ENCODE assay signal across 8 cellular contexts in genomic region chr21:34614443-34614692, GRCh38. TPM values are rescaled to one million over a fixed set of nuclear protein-coding genes. Genes with fewer than 3 reads are reported as not detected.
DNase-seq lines count a peak whose midpoint lies in the region; ATAC-seq, FAIRE-seq and TF ChIP-seq lines count a peak whose summit lies in the region.

No MANE protein-coding gene starts in this region.

- H3K79me2 ChIP-seq in parathyroid adenoma, result no peaks in the 10 kb centered on the region

- H3K27ac Mint-ChIP-seq in endothelial cell (ENCODE audit: unreplicated experiment), result no peak overlapping the region

- no peak for FAIRE-seq in D721Med (lab: Jason Lieb, UNC)

- H3K9me3 ChIP-seq in NT2/D1 (ENCODE audit: insufficient read depth, low read length), result no peaks in the 10 kb centered on the region
- no peaks in the 10 kb centered on the region for H3K9me3 ChIP-seq in parathyroid adenoma (ENCODE audit: control insufficient read depth, low read length)

- peaks cover 9% of the 10 kb centered on the region for H3K4me1 Mint-ChIP-seq in endothelial cell (ENCODE audit: unreplicated experiment)

- peak overlapping the region; percentile 92 for H3K4me3 Mint-ChIP-seq in endothelial cell (ENCODE audit: unreplicated experiment)

- H3K4me2 ChIP-seq in parathyroid adenoma (ENCODE audit: low read length), result peak overlapping the region; percentile 66

- ATAC-seq in GM18858 (IDR thresholded peaks at IDR 0.05; ENCODE audit: unreplicated experiment), result no peak

- H3K36me3 ChIP-seq in NT2/D1 (ENCODE audit: insufficient read depth, insufficient read length, low read length), result no peaks in the 10 kb centered on the region
- no peaks in the 10 kb centered on the region for H3K36me3 ChIP-seq in parathyroid adenoma (ENCODE audit: control insufficient read depth, insufficient read depth, low read length)

- peaks cover 39% of the 10 kb centered on the region for H3K27me3 ChIP-seq in NT2/D1 (ENCODE audit: insufficient read depth, insufficient read length)
- H3K27me3 ChIP-seq in parathyroid adenoma (ENCODE audit: control insufficient read depth, insufficient read depth, low read length), result no peaks in the 10 kb centered on the region

- H3K36me3 Mint-ChIP-seq in endothelial cell (ENCODE audit: low read depth, unreplicated experiment), result peaks cover 7% of the 10 kb centered on the region

- TF ChIP-seq CTCF in GM12875 (IDR thresholded peaks at IDR 0.05; ENCODE audit: borderline replicate concordance, insufficient read depth, low read depth, low read length) (no peak), endothelial cell (IDR thresholded peaks at IDR 0.05; ENCODE audit: unreplicated experiment) (no peak), parathyroid adenoma (IDR thresholded peaks at IDR 0.05) (no peak), D721Med (IDR thresholded peaks at IDR 0.05; ENCODE audit: insufficient read depth, missing control alignments) (no peak)

- H3K4me3 ChIP-seq in GM12875 (ENCODE audit: low read depth, low read length), result peak overlapping the region; percentile 87
- H3K4me3 ChIP-seq in NT2/D1 (ENCODE audit: insufficient read length, low read depth), result peak overlapping the region; percentile 82
- peak overlapping the region; percentile 57 for H3K4me3 ChIP-seq in parathyroid adenoma (ENCODE audit: low read depth, low read length)

- H3K27me3 Mint-ChIP-seq in endothelial cell (ENCODE audit: unreplicated experiment), result peaks cover 19% of the 10 kb centered on the region

- H3K27ac ChIP-seq in parathyroid adenoma, result no peak overlapping the region

- H3K4me1 ChIP-seq in NT2/D1 (ENCODE audit: insufficient read depth, insufficient read length), result no peaks in the 10 kb centered on the region
- H3K4me1 ChIP-seq in parathyroid adenoma, result peaks cover 6% of the 10 kb centered on the region

- peak overlapping the region; percentile 58 for H2AFZ ChIP-seq in parathyroid adenoma

- DNase-seq in NT2/D1 (ENCODE audit: low read depth, low spot score) (no peak), endothelial cell (ENCODE audit: low spot score) (no peak), D721Med (ENCODE audit: insufficient read length, low spot score) (no peak), NK-92 (lab: John Stamatoyannopoulos, UW; ENCODE audit: unreplicated experiment) (no peak)
- no peak for DNase-seq in stimulated activated CD4-positive, alpha-beta T cell treated with anti-CD3 and anti-CD28 coated beads, Interleukin-1b, Interleukin-23, amount 100 ng/mL, for 48 hours

- no peaks in the 10 kb centered on the region for H3K9me3 Mint-ChIP-seq in endothelial cell (ENCODE audit: unreplicated experiment)

- H3K9ac ChIP-seq in NT2/D1 (ENCODE audit: insufficient read length, low read depth), result peak overlapping the region; percentile 83
- no peak overlapping the region for H3K9ac ChIP-seq in parathyroid adenoma

RNA-seq across cellular contexts. Expression of gene RCAN1, which starts 0.5 kb away (rescaled TPM):
- total RNA-seq in endothelial cell (ENCODE audit: unreplicated experiment), result 9.1 TPM

RNA-seq across cellular contexts. Expression of gene CLIC6, which starts 54.4 kb away (rescaled TPM):
- 5.4 TPM for total RNA-seq in endothelial cell (ENCODE audit: unreplicated experiment)
